1 cellular context compared by ENCODE assay signal in genomic region chr1:151733126-151733525, GRCh38.
TF ChIP-seq lines count a peak whose summit lies in the region.

No MANE protein-coding gene starts in this region.

TF ChIP-seq in H1, 55 proteins besides CTCF, POLR2A, EP300 and RAD21:
- TF ChIP-seq FOSL1 (IDR thresholded peaks at IDR 0.05; ENCODE audit: insufficient read depth, low read depth, low read length): no peak
- no peak for TF ChIP-seq RBBP5 (IDR thresholded peaks at IDR 0.05; ENCODE audit: borderline replicate concordance, low read depth, low read length)
- no peak for TF ChIP-seq CHD2 (IDR thresholded peaks at IDR 0.05; ENCODE audit: low read length)
- no peak for TF ChIP-seq KDM5A (IDR thresholded peaks at IDR 0.05; ENCODE audit: low read length)
- TF ChIP-seq KDM4A (IDR thresholded peaks at IDR 0.05; ENCODE audit: low read depth, low read length, severe bottlenecking): no peak
- TF ChIP-seq SIN3A (conservative IDR thresholded peaks at IDR 0.05 in 1 of 2, IDR thresholded peaks at IDR 0.05 in 1 of 2; ENCODE audit: low read depth in 1 of 2, low read length in 2 of 2): no peak
- TF ChIP-seq BRCA1 (IDR thresholded peaks at IDR 0.05; ENCODE audit: low read depth, low read length): no peak
